In the genomic region with DNA sequence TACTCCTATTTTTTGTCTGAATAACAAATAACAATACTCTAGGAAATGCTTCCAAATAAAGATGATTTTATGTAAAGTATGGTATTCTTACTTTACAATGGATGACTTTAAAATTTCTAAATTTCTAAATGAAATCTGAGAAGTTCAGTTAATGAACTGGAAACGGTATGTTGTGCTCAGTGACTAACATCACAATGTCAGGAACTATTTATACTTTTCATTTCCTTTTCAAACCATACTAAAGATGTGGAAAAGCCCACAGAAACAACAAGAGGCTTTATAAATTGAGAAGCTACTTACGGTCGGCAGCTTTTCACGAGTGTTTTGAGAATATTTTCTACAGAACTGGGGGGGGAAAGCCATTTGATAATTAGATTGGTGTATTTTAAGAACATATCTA, we compare ENCODE assay signal across 25 cellular contexts. TPM values are rescaled to one million over a fixed set of nuclear protein-coding genes. Genes with fewer than 3 reads are reported as not detected.
A peak's percentile ranks its signal among the peaks of the same experiment; 100 is the strongest.
DNase-seq lines count a peak whose midpoint lies in the region; ATAC-seq and TF ChIP-seq lines count a peak whose summit lies in the region.
"Had no signal": no experiment of that assay in that cellular context is flagged by ENCODE, and none has a peak within 500 bp of the region (broad histone marks: within the 10 kb centered on the region; RNA-seq: fewer than 3 reads in every experiment).

No MANE protein-coding gene starts in this region.

- H3K9me3 ChIP-seq in gastrocnemius medialis: no peaks in the 10 kb centered on the region
- H3K9me3 ChIP-seq: esophagus muscularis mucosa had no signal

- DNase-seq in EH (ENCODE audit: low read depth): peak; percentile 29
- DNase-seq in astrocyte of the spinal cord (ENCODE audit: low read depth, low spot score): peak; percentile 36
- peak; percentile 14 for DNase-seq in fibroblast of villous mesenchyme (ENCODE audit: low read depth)
- no peak for DNase-seq in gastrocnemius medialis
- DNase-seq in GM19238 (ENCODE audit: insufficient read length, low spot score): no peak
- no peak for DNase-seq in NCI-H774 (lab: John Stamatoyannopoulos, UW)
- DNase-seq: activated B cell treated with CpG ODN at 0.5 μM for 24 hours; CD4-positive, alpha-beta memory T cell; effector memory CD4-positive, alpha-beta T cell; glutamatergic neuron; left colon; naive thymus-derived CD4-positive, alpha-beta T cell; NCI-H1436 treated with DMSO at 0.1 percent for 48 hours; NCI-H2107; NCI-H446 treated with DMSO at 0.1 percent for 48 hours; occipital lobe; PC-3; retina; stimulated activated CD4-positive, alpha-beta T cell treated with anti-CD3 and anti-CD28 coated beads, Interleukin-2, amount 100 ng/mL, for 48 hours; T1000 had no signal

- ATAC-seq in gastrocnemius medialis: peak in 1 of 2 donors; percentile 44
- ATAC-seq in GM19023 (IDR thresholded peaks at IDR 0.05; ENCODE audit: unreplicated experiment): no peak
- ATAC-seq: K562; left colon; naive thymus-derived CD4-positive, alpha-beta T cell; Right ventricle myocardium inferior; stimulated activated effector memory CD8-positive, alpha-beta T cell treated with anti-CD3 and anti-CD28 coated beads, Interleukin-12 subunit alpha, Interleukin-12 subunit beta, amount 100 ng/mL, for 72 hours had no signal

- in situ Hi-C loops in astrocyte of the spinal cord (cut with HindIII; ENCODE audit: low sequenced_read_pairs) (no loop called here), gastrocnemius medialis (cut with MboI; ENCODE audit: low sequenced_read_pairs in 4 of 4) (no loop called here)

- intact Hi-C loops in gastrocnemius medialis (cut with DNase I; ENCODE audit: low total_unique reads): loop anchor here (5.0 kb wide), 1 partner anchor 42 kb away; no protein-coding TSS in a partner anchor

- TF ChIP-seq CTCF in astrocyte of the spinal cord (IDR thresholded peaks at IDR 0.05; ENCODE audit: low read depth, low read length): no peak
- TF ChIP-seq CTCF in fibroblast of villous mesenchyme (IDR thresholded peaks at IDR 0.05; ENCODE audit: insufficient read depth, low read depth, low read length): no peak
- TF ChIP-seq CTCF in gastrocnemius medialis (IDR thresholded peaks at IDR 0.05 in 4 of 5, conservative IDR thresholded peaks at IDR 0.05 in 1 of 5): no peak

- H3K36me3 ChIP-seq in gastrocnemius medialis: peaks cover 0 to 34% of the 10 kb centered on the region in 2 donors

- TF ChIP-seq POLR2A in gastrocnemius medialis (IDR thresholded peaks at IDR 0.05): no peak

- peaks cover 25 to 31% of the 10 kb centered on the region in 2 donors for H3K4me1 ChIP-seq in gastrocnemius medialis

- no peaks in the 10 kb centered on the region for H3K27me3 ChIP-seq in gastrocnemius medialis
- H3K27me3 ChIP-seq: esophagus muscularis mucosa had no signal

- peak overlapping the region; percentile 69 to 85 (median 81) for H3K27ac ChIP-seq in gastrocnemius medialis
- H3K27ac ChIP-seq: esophagus muscularis mucosa had no signal

- H3K4me3 ChIP-seq in astrocyte of the spinal cord (ENCODE audit: low read depth, low read length): no peak overlapping the region
- H3K4me3 ChIP-seq in fibroblast of villous mesenchyme (ENCODE audit: low read depth, low read length): no peak overlapping the region
- H3K4me3 ChIP-seq in gastrocnemius medialis: no peak overlapping the region
- H3K4me3 ChIP-seq: esophagus muscularis mucosa, K562 had no signal

RNA-seq across cellular contexts. Expression of a gene that starts 31.1 kb away (rescaled TPM):
- total RNA-seq in fibroblast of villous mesenchyme: 79.6 and 81.6 TPM in 2 replicates
- 100 to 1,000 TPM; 144 to 247 (median 162) TPM for total RNA-seq in gastrocnemius medialis

Comparison
In these comparisons a context has a peak if more than half of its experiments do, and no peak if none do; other contexts are left out.
1. DNase-seq: peak in EH (single experiment), astrocyte of the spinal cord (single experiment) and fibroblast of villous mesenchyme (single experiment); none in gastrocnemius medialis (0 of 2), GM19238 (single experiment) and NCI-H774 (single experiment).